Comparison of ENCODE assay signal across 1 cellular context in genomic region chr1:161218301-161219077, GRCh38.
TF ChIP-seq lines count a peak whose summit lies in the region.

No MANE protein-coding gene starts in this region.

TF ChIP-seq in HepG2, 621 proteins besides CTCF, POLR2A, EP300 and RAD21 (continued from another document):
- TF ChIP-seq MED8 (CRISPR knock-in tag; IDR thresholded peaks at IDR 0.05; ENCODE audit: insufficient replicate concordance) (peak; percentile 85), GATA4 (IDR thresholded peaks at IDR 0.05; ENCODE audit: borderline replicate concordance, low read depth) (peak; percentile 88; the same call in 1 of the 2 replicates), ELF4 (CRISPR knock-in tag; IDR thresholded peaks at IDR 0.05; ENCODE audit: borderline replicate concordance) (peak; percentile 77; the same call in 1 of the 2 replicates), PTBP1 (IDR thresholded peaks at IDR 0.05; ENCODE audit: low read depth, low read length, poor library complexity, severe bottlenecking) (no peak), ZFP90 (CRISPR knock-in tag; IDR thresholded peaks at IDR 0.05; ENCODE audit: borderline replicate concordance) (no peak), ZNF691 (CRISPR knock-in tag; IDR thresholded peaks at IDR 0.05; ENCODE audit: borderline replicate concordance, low read depth) (0 out of 2 replicates have a peak, but pooled peaks have one; percentile 28), NCOR1 (IDR thresholded peaks at IDR 0.05; ENCODE audit: borderline replicate concordance, low read length) (peak; percentile 45; the same call in 1 of the 2 replicates), ZNF280B (CRISPR knock-in tag; IDR thresholded peaks at IDR 0.05; ENCODE audit: borderline replicate concordance) (no peak), AGO2 (optimal IDR thresholded peaks at IDR 0.05; ENCODE audit: low read depth, low read length) (peak; percentile 89), KLF15 (CRISPR knock-in tag; IDR thresholded peaks at IDR 0.05; ENCODE audit: borderline replicate concordance) (no peak), MYC (CRISPR knock-in tag; IDR thresholded peaks at IDR 0.05; ENCODE audit: borderline replicate concordance) (peak; percentile 80), SAP130 (CRISPR knock-in tag; IDR thresholded peaks at IDR 0.05; ENCODE audit: low read depth) (peak; percentile 72), ZNF879 (CRISPR knock-in tag; IDR thresholded peaks at IDR 0.05) (no peak), NR2F6 (IDR thresholded peaks at IDR 0.05) (peak; percentile 65), NR2F6 (CRISPR knock-in tag; IDR thresholded peaks at IDR 0.05) (peak; percentile 71; the same call in 1 of the 2 replicates), KLF9 (CRISPR knock-in tag; IDR thresholded peaks at IDR 0.05; ENCODE audit: low read depth) (no peak), ZNF576 (CRISPR knock-in tag; IDR thresholded peaks at IDR 0.05) (no peak), ZNF557 (CRISPR knock-in tag; IDR thresholded peaks at IDR 0.05) (peak; percentile 59; the same call in 1 of the 2 replicates), RNF219 (CRISPR knock-in tag; IDR thresholded peaks at IDR 0.05) (no peak), LRRFIP1 (CRISPR knock-in tag; conservative IDR thresholded peaks at IDR 0.05) (no peak), ZNF788 (CRISPR knock-in tag; IDR thresholded peaks at IDR 0.05; ENCODE audit: borderline replicate concordance) (peak; percentile 59; the same call in 1 of the 2 replicates), DMTF1 (CRISPR knock-in tag; IDR thresholded peaks at IDR 0.05) (no peak), JUN (CRISPR knock-in tag; IDR thresholded peaks at IDR 0.05) (0 out of 2 replicates have a peak, but pooled peaks have one; percentile 39), TFAP4 (IDR thresholded peaks at IDR 0.05; ENCODE audit: borderline replicate concordance, low read depth) (peak; percentile 85), ZNF281 (CRISPR knock-in tag; IDR thresholded peaks at IDR 0.05; ENCODE audit: borderline replicate concordance) (peak; percentile 99), LCORL (IDR thresholded peaks at IDR 0.05) (no peak), LCORL (CRISPR knock-in tag; IDR thresholded peaks at IDR 0.05) (peak; percentile 75; the same call in 1 of the 2 replicates), SRSF4 (IDR thresholded peaks at IDR 0.05; ENCODE audit: low read depth, low read length, poor library complexity, severe bottlenecking) (peak; percentile 57), NONO (IDR thresholded peaks at IDR 0.05) (no peak), NONO (CRISPR knock-in tag; conservative IDR thresholded peaks at IDR 0.05) (peak; percentile 80; the same call in 1 of the 2 replicates), ZBTB33 (CRISPR knock-in tag; IDR thresholded peaks at IDR 0.05) (peak; percentile 17; the same call in 1 of the 2 replicates), ZNF496 (CRISPR knock-in tag; IDR thresholded peaks at IDR 0.05; ENCODE audit: insufficient replicate concordance) (no peak)
